ENCODE assay signal across 32 cellular contexts in genomic region chr16:54744998-54745397, GRCh38.
"Had no signal": no experiment of that assay in that cellular context is flagged by ENCODE, and none has a peak within 500 bp of the region (broad histone marks: within the 10 kb centered on the region; RNA-seq: fewer than 3 reads in every experiment).

No MANE protein-coding gene starts in this region.

- H3K4me1 Mint-ChIP-seq: activated CD4-positive, alpha-beta memory T cell treated with anti-CD3 and anti-CD28 coated beads, Interleukin-2, amount 10 ng/mL, durations not matched to agents 7 days and 5 days; activated CD4-positive, alpha-beta T cell treated with anti-CD3 and anti-CD28 coated beads for 36 hours; activated CD4-positive, alpha-beta T cell treated with anti-CD3 and anti-CD28 coated beads, Interleukin-2, amount 10 ng/mL, durations not matched to agents 7 days and 5 days; activated naive CD4-positive, alpha-beta T cell treated with anti-CD3 and anti-CD28 coated beads, Interleukin-2, amount 10 ng/mL, durations not matched to agents 7 days and 5 days; activated naive CD8-positive, alpha-beta T cell treated with anti-CD3 and anti-CD28 coated beads, Interleukin-2, amount 10 ng/mL, durations not matched to agents 7 days and 5 days; brain had no signal

- H3K36me3 ChIP-seq: ascending aorta, breast epithelium, cardiac muscle cell, colonic mucosa had no signal

- FAIRE-seq: endometrium, endothelial cell of umbilical vein, frontal cortex had no signal

- H3K4me1 ChIP-seq: ascending aorta, breast epithelium, colonic mucosa had no signal

- H3K27ac ChIP-seq: ascending aorta, breast epithelium, cardiac muscle cell, colonic mucosa, epithelial cell of prostate had no signal

- H3K27me3 ChIP-seq: ascending aorta, breast epithelium, cardiac muscle cell, colonic mucosa had no signal

- H3K27me3 Mint-ChIP-seq: activated CD4-positive, alpha-beta memory T cell treated with anti-CD3 and anti-CD28 coated beads, Interleukin-2, amount 10 ng/mL, durations not matched to agents 7 days and 5 days; activated CD4-positive, alpha-beta T cell treated with anti-CD3 and anti-CD28 coated beads, Interleukin-2, amount 10 ng/mL, durations not matched to agents 7 days and 5 days; activated naive CD4-positive, alpha-beta T cell treated with anti-CD3 and anti-CD28 coated beads, Interleukin-2, amount 10 ng/mL, durations not matched to agents 7 days and 5 days; activated naive CD8-positive, alpha-beta T cell treated with anti-CD3 and anti-CD28 coated beads, Interleukin-2, amount 10 ng/mL, durations not matched to agents 7 days and 5 days had no signal

- H3K9me3 ChIP-seq: ascending aorta, breast epithelium, colonic mucosa had no signal

- H3K27ac Mint-ChIP-seq: activated CD4-positive, alpha-beta memory T cell treated with anti-CD3 and anti-CD28 coated beads, Interleukin-2, amount 10 ng/mL, durations not matched to agents 7 days and 5 days; activated CD4-positive, alpha-beta T cell treated with anti-CD3 and anti-CD28 coated beads for 36 hours; activated CD4-positive, alpha-beta T cell treated with anti-CD3 and anti-CD28 coated beads, Interleukin-2, amount 10 ng/mL, durations not matched to agents 7 days and 5 days; activated naive CD4-positive, alpha-beta T cell treated with anti-CD3 and anti-CD28 coated beads, Interleukin-2, amount 10 ng/mL, durations not matched to agents 7 days and 5 days; activated naive CD4-positive, alpha-beta T cell treated with anti-CD3 and anti-CD28 coated beads, Interleukin-2, amount 50 U/mL, for 72 hours; activated naive CD8-positive, alpha-beta T cell treated with anti-CD3 and anti-CD28 coated beads, Interleukin-2, amount 10 ng/mL, durations not matched to agents 7 days and 5 days; activated T-cell treated with anti-CD3 and anti-CD28 coated beads, Interleukin-2, amount 50 U/mL, for 24 hours; activated T-cell treated with anti-CD3 and anti-CD28 coated beads, Interleukin-2, amount 50 U/mL, for 72 hours; brain; T-helper 2 cell treated with Interferon-gamma antibody and Interleukin-4, amounts not matched to agents 5 μg/mL and 100 μg/mL, for 36 hours had no signal

- ATAC-seq: activated CD4-positive, alpha-beta T cell treated with anti-CD3 and anti-CD28 coated beads for 36 hours; activated naive CD4-positive, alpha-beta T cell treated with anti-CD3 and anti-CD28 coated beads, Interleukin-2, amount 50 U/mL, for 72 hours; activated T-cell treated with anti-CD3 and anti-CD28 coated beads, Interleukin-2, amount 50 U/mL, for 72 hours had no signal

- DNase-seq: activated CD4-positive, alpha-beta memory T cell treated with anti-CD3 and anti-CD28 coated beads, Interleukin-2, amount 10 ng/mL, durations not matched to agents 7 days and 5 days; activated CD4-positive, alpha-beta T cell treated with anti-CD3 and anti-CD28 coated beads for 36 hours; activated CD4-positive, alpha-beta T cell treated with anti-CD3 and anti-CD28 coated beads, Interleukin-2, amount 10 ng/mL, durations not matched to agents 7 days and 5 days; activated CD4-positive, alpha-beta T cell treated with anti-CD3 and anti-CD28 coated beads, Interleukin-2, amount 50 U/mL, for 4 hours; activated CD4-positive, CD25-positive, alpha-beta regulatory T cell; activated CD4-positive, CD25-positive, alpha-beta regulatory T cell treated with anti-CD3 and anti-CD28 coated beads, Interleukin-2, amount 50 U/mL, for 72 hours; activated CD8-positive, alpha-beta memory T cell treated with anti-CD3 and anti-CD28 coated beads, Interleukin-2, amount 50 U/mL, for 48 hours; activated gamma-delta T cell; activated naive CD4-positive, alpha-beta T cell; activated naive CD4-positive, alpha-beta T cell treated with anti-CD3 and anti-CD28 coated beads, Interleukin-2, amount 10 ng/mL, durations not matched to agents 7 days and 5 days; activated naive CD8-positive, alpha-beta T cell treated with anti-CD3 and anti-CD28 coated beads, Interleukin-2, amount 10 ng/mL, durations not matched to agents 7 days and 5 days; activated T-cell treated with anti-CD3 and anti-CD28 coated beads for 4 hours; activated T-cell treated with anti-CD3 and anti-CD28 coated beads, Interleukin-2, amount 50 U/mL, for 24 hours; activated T-cell treated with anti-CD3 and anti-CD28 coated beads, Interleukin-2, amount 50 U/mL, for 72 hours; central memory CD4-positive, alpha-beta T cell; cerebellar nuclear complex; colonic mucosa; effector CD8-positive, alpha-beta T cell; foreskin fibroblast; head of caudate nucleus; hypothalamus; T1000 had no signal

- H3K4me3 ChIP-seq: ascending aorta, breast epithelium, cardiac muscle cell, colonic mucosa had no signal

- H3K9me3 Mint-ChIP-seq: activated CD4-positive, alpha-beta memory T cell treated with anti-CD3 and anti-CD28 coated beads, Interleukin-2, amount 10 ng/mL, durations not matched to agents 7 days and 5 days; activated CD4-positive, alpha-beta T cell treated with anti-CD3 and anti-CD28 coated beads, Interleukin-2, amount 10 ng/mL, durations not matched to agents 7 days and 5 days; activated naive CD8-positive, alpha-beta T cell treated with anti-CD3 and anti-CD28 coated beads, Interleukin-2, amount 10 ng/mL, durations not matched to agents 7 days and 5 days; activated T-cell treated with anti-CD3 and anti-CD28 coated beads, Interleukin-2, amount 50 U/mL, for 24 hours; T-helper 2 cell treated with Interferon-gamma antibody and Interleukin-4, amounts not matched to agents 5 μg/mL and 100 μg/mL, for 36 hours had no signal

- H3K36me3 Mint-ChIP-seq: activated naive CD4-positive, alpha-beta T cell treated with anti-CD3 and anti-CD28 coated beads, Interleukin-2, amount 10 ng/mL, durations not matched to agents 7 days and 5 days; activated naive CD4-positive, alpha-beta T cell treated with anti-CD3 and anti-CD28 coated beads, Interleukin-2, amount 50 U/mL, for 72 hours; activated naive CD8-positive, alpha-beta T cell treated with anti-CD3 and anti-CD28 coated beads, Interleukin-2, amount 10 ng/mL, durations not matched to agents 7 days and 5 days; brain had no signal

- H3K4me3 Mint-ChIP-seq: activated CD4-positive, alpha-beta memory T cell treated with anti-CD3 and anti-CD28 coated beads, Interleukin-2, amount 10 ng/mL, durations not matched to agents 7 days and 5 days; activated CD4-positive, alpha-beta T cell treated with anti-CD3 and anti-CD28 coated beads for 36 hours; activated CD4-positive, alpha-beta T cell treated with anti-CD3 and anti-CD28 coated beads, Interleukin-2, amount 10 ng/mL, durations not matched to agents 7 days and 5 days; activated naive CD4-positive, alpha-beta T cell treated with anti-CD3 and anti-CD28 coated beads, Interleukin-2, amount 10 ng/mL, durations not matched to agents 7 days and 5 days; activated naive CD8-positive, alpha-beta T cell treated with anti-CD3 and anti-CD28 coated beads, Interleukin-2, amount 10 ng/mL, durations not matched to agents 7 days and 5 days; activated T-cell treated with anti-CD3 and anti-CD28 coated beads, Interleukin-2, amount 50 U/mL, for 24 hours; activated T-cell treated with anti-CD3 and anti-CD28 coated beads, Interleukin-2, amount 50 U/mL, for 72 hours; brain; T-helper 2 cell treated with Interferon-gamma antibody and Interleukin-4, amounts not matched to agents 5 μg/mL and 100 μg/mL, for 36 hours had no signal
